1 cellular context compared by ENCODE assay signal in the genomic region with DNA sequence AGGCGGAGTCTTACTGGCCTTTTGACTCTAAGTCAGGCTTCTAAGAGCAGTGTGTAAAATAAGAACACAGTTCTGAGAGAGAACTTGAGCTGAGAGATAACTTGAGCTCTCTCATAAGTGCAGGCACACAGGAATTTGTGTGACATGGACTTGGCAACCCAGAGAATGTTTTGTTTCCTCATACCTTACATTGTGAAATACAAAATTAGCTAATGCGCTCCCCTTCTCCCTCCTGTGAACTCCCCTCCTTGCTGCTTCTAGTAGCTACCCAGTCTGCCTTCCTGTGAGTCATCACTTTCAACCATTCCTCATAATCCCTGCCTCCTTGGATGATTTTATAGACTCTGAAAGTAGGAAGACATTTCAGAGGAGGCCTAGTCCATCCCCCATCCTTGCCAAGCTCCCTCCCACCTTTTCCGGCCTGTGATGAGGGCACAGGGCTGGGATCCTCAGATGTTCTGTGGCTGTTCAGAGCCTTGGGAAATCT.
TF ChIP-seq lines count a peak whose summit lies in the region.

No MANE protein-coding gene starts in this region.

TF ChIP-seq in HepG2, 621 proteins besides CTCF, POLR2A, EP300 and RAD21:
- TF ChIP-seq ZFP36 (IDR thresholded peaks at IDR 0.05; ENCODE audit: borderline replicate concordance, low read depth, low read length, partially characterized antibody) = peak; percentile 60
- no peak for TF ChIP-seq ZNF777 (CRISPR knock-in tag; IDR thresholded peaks at IDR 0.05)
- TF ChIP-seq KLF16 (CRISPR knock-in tag; IDR thresholded peaks at IDR 0.05) = no peak
- no peak for TF ChIP-seq PPARG (CRISPR knock-in tag; conservative IDR thresholded peaks at IDR 0.05)
- peak; percentile 24; the same call in 1 of the 2 replicates for TF ChIP-seq FOSL2 (CRISPR knock-in tag; IDR thresholded peaks at IDR 0.05)
- peak; percentile 94 for TF ChIP-seq ZNF7 (CRISPR knock-in tag; IDR thresholded peaks at IDR 0.05)
- TF ChIP-seq ZNF550 (CRISPR knock-in tag; IDR thresholded peaks at IDR 0.05; ENCODE audit: borderline replicate concordance) = no peak
- TF ChIP-seq TEAD2 (CRISPR knock-in tag; IDR thresholded peaks at IDR 0.05) = no peak
- TF ChIP-seq TEAD3 (CRISPR knock-in tag; optimal IDR thresholded peaks at IDR 0.05; ENCODE audit: borderline replicate concordance) = peak; percentile 26
- TF ChIP-seq RNF2 (conservative IDR thresholded peaks at IDR 0.05; ENCODE audit: low read depth) = no peak
- TF ChIP-seq HES4 (CRISPR knock-in tag; IDR thresholded peaks at IDR 0.05; ENCODE audit: borderline replicate concordance) = no peak
- 0 out of 2 replicates have a peak, but pooled peaks have one; percentile 38 for TF ChIP-seq ZNF12 (CRISPR knock-in tag; IDR thresholded peaks at IDR 0.05)
- TF ChIP-seq ZNF816 (CRISPR knock-in tag; IDR thresholded peaks at IDR 0.05; ENCODE audit: borderline replicate concordance) = no peak
- TF ChIP-seq GTF2F1 (IDR thresholded peaks at IDR 0.05; ENCODE audit: low read length) = no peak
- TF ChIP-seq CEBPB (IDR thresholded peaks at IDR 0.05; ENCODE audit: borderline replicate concordance, low read depth, low read length) = peak; percentile 78
- TF ChIP-seq, protein P1, sequence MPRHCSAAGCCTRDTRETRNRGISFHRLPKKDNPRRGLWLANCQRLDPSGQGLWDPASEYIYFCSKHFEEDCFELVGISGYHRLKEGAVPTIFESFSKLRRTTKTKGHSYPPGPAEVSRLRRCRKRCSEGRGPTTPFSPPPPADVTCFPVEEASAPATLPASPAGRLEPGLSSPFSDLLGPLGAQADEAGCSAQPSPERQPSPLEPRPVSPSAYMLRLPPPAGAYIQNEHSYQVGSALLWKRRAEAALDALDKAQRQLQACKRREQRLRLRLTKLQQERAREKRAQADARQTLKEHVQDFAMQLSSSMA (CRISPR knock-in tag; IDR thresholded peaks at IDR 0.05) = no peak
